In genomic region chr12:3724096-3724805, GRCh38 we compare ENCODE assay signal across 20 cellular contexts. TPM values are rescaled to one million over a fixed set of nuclear protein-coding genes. Genes with fewer than 3 reads are reported as not detected.
A peak's percentile ranks its signal among the peaks of the same experiment; 100 is the strongest.
DNase-seq lines count a peak whose midpoint lies in the region; ATAC-seq and TF ChIP-seq lines count a peak whose summit lies in the region.
"Had no signal": no experiment of that assay in that cellular context is flagged by ENCODE, and none has a peak within 500 bp of the region (broad histone marks: within the 10 kb centered on the region; RNA-seq: fewer than 3 reads in every experiment).

No MANE protein-coding gene starts in this region.

- DNase-seq in fibroblast of gingiva (ENCODE audit: low read depth) (peak; percentile 19), transverse colon (peak; percentile 36)
- DNase-seq: Caco-2; CD4-positive, CD25-positive, alpha-beta regulatory T cell; GF-D8; GM23248; NCI-H1092 treated with DMSO at 0.1 percent for 48 hours; NCI-H146; NCI-H2029 treated with DMSO at 0.1 percent for 48 hours; NCI-H446 treated with DMSO at 0.1 percent for 48 hours; NCI-H69; NK-92 treated with Interleukin-12 subunit alpha and Interleukin-12 subunit beta, amount 100 ng/mL, for 24 hours; Peyer's patch had no signal

- H3K27me3 ChIP-seq in KMS-11 (ENCODE audit: insufficient read depth, low read depth) (no peaks in the 10 kb centered on the region), neutrophil (no peaks in the 10 kb centered on the region), transverse colon (no peaks in the 10 kb centered on the region)
- H3K27me3 ChIP-seq: Peyer's patch had no signal

- TF ChIP-seq CTCF in KMS-11 (conservative IDR thresholded peaks at IDR 0.05; ENCODE audit: low read depth, low read length) = no peak
- no peak for TF ChIP-seq CTCF in neutrophil (IDR thresholded peaks at IDR 0.05)
- TF ChIP-seq CTCF in transverse colon (IDR thresholded peaks at IDR 0.05) = no peak

- no peaks in the 10 kb centered on the region for H3K79me2 ChIP-seq in KMS-11 (ENCODE audit: insufficient read depth, low read depth)

- in situ Hi-C loops in transverse colon (cut with MboI; ENCODE audit: low pct_ligation_motif_present in 1 of 4, low pct_unique_long_range_greater_than_20kb in 1 of 4, low sequenced_read_pairs in 3 of 4) = no loop called here

- H3K36me3 ChIP-seq in KMS-11 (ENCODE audit: insufficient read depth) (no peaks in the 10 kb centered on the region), neutrophil (peaks cover 13% of the 10 kb centered on the region), transverse colon (no peaks in the 10 kb centered on the region)
- H3K36me3 ChIP-seq: Peyer's patch, SJSA1 had no signal

- H3K4me3 ChIP-seq in KMS-11 (IDR thresholded peaks at IDR 0.05; ENCODE audit: insufficient read depth, low read depth, low read length) (no peak overlapping the region), neutrophil (ENCODE audit: low read depth in 1 of 2, low read length in 1 of 2) (no peak overlapping the region), transverse colon (no peak overlapping the region)
- H3K4me3 ChIP-seq: GM23248, Peyer's patch, SJSA1 had no signal

- H3K4me2 ChIP-seq in KMS-11 = peak overlapping the region; percentile 29; the same call in 1 of the 2 replicates

- intact Hi-C loops in transverse colon (cut with DNase I; ENCODE audit: low total_unique reads) = no loop called here

- 39 to 61% methylated on average over 2 to 11 of the region's 11 CpGs for WGBS in transverse colon (ENCODE audit: low coverage in 1 of 2), 2 donors

- H3K4me1 ChIP-seq in KMS-11 (ENCODE audit: low read depth, poor library complexity, severe bottlenecking) (peaks cover 64% of the 10 kb centered on the region), neutrophil (ENCODE audit: control insufficient read depth in 1 of 2, insufficient read depth in 1 of 2, low read depth in 1 of 2, low read length in 1 of 2) (peaks cover 42 to 46% of the 10 kb centered on the region in 2 experiments), transverse colon (peaks cover 7 to 63% (median 28%) of the 10 kb centered on the region in 4 donors)
- H3K4me1 ChIP-seq: Caco-2, SJSA1 had no signal

- no peak overlapping the region for H2AFZ ChIP-seq in KMS-11 (ENCODE audit: low read depth)
- H2AFZ ChIP-seq: GM23248 had no signal

- H3K27ac ChIP-seq in KMS-11 = peak overlapping the region; percentile 81
- H3K27ac ChIP-seq in neutrophil = peak overlapping the region; percentile 94
- H3K27ac ChIP-seq in transverse colon = peak overlapping the region; percentile 23 to 78 (median 74)
- H3K27ac ChIP-seq: GM23248, SJSA1 had no signal

- peak overlapping the region; percentile 19; the same call in 1 of the 2 replicates for H3K9ac ChIP-seq in KMS-11
- H3K9ac ChIP-seq: GM23248 had no signal

- ATAC-seq in HG03432 (IDR thresholded peaks at IDR 0.05; ENCODE audit: unreplicated experiment) (no peak), GM18861 (IDR thresholded peaks at IDR 0.05; ENCODE audit: unreplicated experiment) (no peak), HG03457 (IDR thresholded peaks at IDR 0.05; ENCODE audit: unreplicated experiment) (no peak)
- ATAC-seq: HCT116 had no signal

- H3K9me3 ChIP-seq in neutrophil = no peaks in the 10 kb centered on the region
- no peaks in the 10 kb centered on the region for H3K9me3 ChIP-seq in transverse colon
- H3K9me3 ChIP-seq: Caco-2, Peyer's patch, SJSA1 had no signal

- H4K20me1 ChIP-seq in KMS-11 (ENCODE audit: insufficient read depth) = no peaks in the 10 kb centered on the region

- no peak for TF ChIP-seq POLR2A in transverse colon (IDR thresholded peaks at IDR 0.05)

- TF ChIP-seq EP300 in transverse colon (IDR thresholded peaks at IDR 0.05; ENCODE audit: low read depth) = no peak

RNA-seq across cellular contexts. Expression of gene CRACR2A, which starts 28.7 kb away (rescaled TPM):
- total RNA-seq in transverse colon = 100 to 1,000 TPM in 2 of 4 donors, 10 to 100 TPM in 2; 34.5 to 165 (median 85.8) TPM
